In genomic region chr11:6234314-6235031, GRCh38 we compare ENCODE assay signal across 1 cellular context.
TF ChIP-seq lines count a peak whose summit lies in the region.

Gene FHIP1B (minus strand): TSS chr11:6234636. CDS start chr11:6224516, 10,120 bp downstream.

TF ChIP-seq in HepG2, 621 proteins besides CTCF, POLR2A, EP300 and RAD21 (continued from another document and continues in another):
- TF ChIP-seq CSRNP2 (CRISPR knock-in tag; conservative IDR thresholded peaks at IDR 0.05; ENCODE audit: low read depth): no peak
- TF ChIP-seq MEIS2 (CRISPR knock-in tag; IDR thresholded peaks at IDR 0.05): no peak
- peak; percentile 53; the same call in 1 of the 2 replicates for TF ChIP-seq SMAD1 (CRISPR knock-in tag; IDR thresholded peaks at IDR 0.05; ENCODE audit: borderline replicate concordance, low read depth)
- TF ChIP-seq TP53 (CRISPR knock-in tag; conservative IDR thresholded peaks at IDR 0.05): no peak
- peak; percentile 67 for TF ChIP-seq TAF1 (CRISPR knock-in tag; IDR thresholded peaks at IDR 0.05)
- peak; percentile 35; the same call in 1 of the 2 replicates for TF ChIP-seq UBTF (CRISPR knock-in tag; IDR thresholded peaks at IDR 0.05)
- TF ChIP-seq ZNF501 (CRISPR knock-in tag; IDR thresholded peaks at IDR 0.05): peak; percentile 81
- TF ChIP-seq ZNF253 (CRISPR knock-in tag; IDR thresholded peaks at IDR 0.05; ENCODE audit: borderline replicate concordance): no peak
- TF ChIP-seq SP2 (CRISPR knock-in tag; IDR thresholded peaks at IDR 0.05): peak; percentile 68
- no peak for TF ChIP-seq NFATC3 (CRISPR knock-in tag; IDR thresholded peaks at IDR 0.05)
- peak; percentile 99 for TF ChIP-seq HMGXB3 (CRISPR knock-in tag; IDR thresholded peaks at IDR 0.05; ENCODE audit: borderline replicate concordance)
- TF ChIP-seq ZNF570 (CRISPR knock-in tag; IDR thresholded peaks at IDR 0.05; ENCODE audit: borderline replicate concordance): no peak
- TF ChIP-seq ZNF563 (CRISPR knock-in tag; IDR thresholded peaks at IDR 0.05): no peak; the same call in 1 of the 2 replicates
- TF ChIP-seq ZNF280B (CRISPR knock-in tag; IDR thresholded peaks at IDR 0.05; ENCODE audit: borderline replicate concordance): 0 out of 2 replicates have a peak, but pooled peaks have one; percentile 33
- TF ChIP-seq MZF1 (CRISPR knock-in tag; IDR thresholded peaks at IDR 0.05; ENCODE audit: borderline replicate concordance): peak; percentile 45; the same call in 1 of the 2 replicates
- TF ChIP-seq PBX3 (CRISPR knock-in tag; IDR thresholded peaks at IDR 0.05; ENCODE audit: borderline replicate concordance): no peak
- TF ChIP-seq RORA (CRISPR knock-in tag; IDR thresholded peaks at IDR 0.05): no peak
- no peak for TF ChIP-seq ZBTB14 (CRISPR knock-in tag; IDR thresholded peaks at IDR 0.05)
- peak; percentile 42; the same call in 1 of the 2 replicates for TF ChIP-seq ZNF768 (CRISPR knock-in tag; IDR thresholded peaks at IDR 0.05)
- TF ChIP-seq KLF9 (CRISPR knock-in tag; IDR thresholded peaks at IDR 0.05; ENCODE audit: low read depth): no peak
- TF ChIP-seq TEAD2 (CRISPR knock-in tag; IDR thresholded peaks at IDR 0.05): no peak
- no peak for TF ChIP-seq KLF15 (CRISPR knock-in tag; IDR thresholded peaks at IDR 0.05; ENCODE audit: borderline replicate concordance)
- TF ChIP-seq KDM6A (CRISPR knock-in tag; IDR thresholded peaks at IDR 0.05; ENCODE audit: low read depth): no peak
- no peak for TF ChIP-seq ZKSCAN1 (IDR thresholded peaks at IDR 0.05; ENCODE audit: low read length)
- no peak for TF ChIP-seq ZNF674 (CRISPR knock-in tag; IDR thresholded peaks at IDR 0.05; ENCODE audit: low read depth)
- TF ChIP-seq PAWR (CRISPR knock-in tag; IDR thresholded peaks at IDR 0.05; ENCODE audit: borderline replicate concordance): no peak
- no peak for TF ChIP-seq KLF16 (CRISPR knock-in tag; IDR thresholded peaks at IDR 0.05)
- TF ChIP-seq PRMT3 (CRISPR knock-in tag; IDR thresholded peaks at IDR 0.05; ENCODE audit: borderline replicate concordance, low read depth): no peak
- no peak for TF ChIP-seq HNF4G (IDR thresholded peaks at IDR 0.05; ENCODE audit: borderline replicate concordance, low read depth, low read length)
- TF ChIP-seq HNF4G (CRISPR knock-in tag; IDR thresholded peaks at IDR 0.05; ENCODE audit: borderline replicate concordance, low read depth): no peak
- TF ChIP-seq ZNF605 (CRISPR knock-in tag; IDR thresholded peaks at IDR 0.05): no peak
- peak; percentile 78 for TF ChIP-seq ZFP91 (CRISPR knock-in tag; IDR thresholded peaks at IDR 0.05; ENCODE audit: borderline replicate concordance)
- TF ChIP-seq HES4 (CRISPR knock-in tag; IDR thresholded peaks at IDR 0.05; ENCODE audit: borderline replicate concordance): no peak
- no peak for TF ChIP-seq ZFP82 (CRISPR knock-in tag; IDR thresholded peaks at IDR 0.05; ENCODE audit: borderline replicate concordance)
- 0 out of 2 replicates have a peak, but pooled peaks have one; percentile 56 for TF ChIP-seq NAIF1 (CRISPR knock-in tag; IDR thresholded peaks at IDR 0.05; ENCODE audit: borderline replicate concordance)
- no peak for TF ChIP-seq RFXANK (CRISPR knock-in tag; IDR thresholded peaks at IDR 0.05)
- TF ChIP-seq E2F2 (CRISPR knock-in tag; IDR thresholded peaks at IDR 0.05; ENCODE audit: borderline replicate concordance): no peak
- no peak for TF ChIP-seq ZNF260 (CRISPR knock-in tag; IDR thresholded peaks at IDR 0.05; ENCODE audit: borderline replicate concordance, low read depth)
- peak; percentile 86 for TF ChIP-seq CREB1 (IDR thresholded peaks at IDR 0.05)
- peak; percentile 69; the same call in 1 of the 2 replicates for TF ChIP-seq CREB1 (CRISPR knock-in tag; IDR thresholded peaks at IDR 0.05)
- TF ChIP-seq ZBTB38 (CRISPR knock-in tag; IDR thresholded peaks at IDR 0.05): 0 out of 2 replicates have a peak, but pooled peaks have one; percentile 35
- no peak for TF ChIP-seq BORCS8-MEF2B (CRISPR knock-in tag; IDR thresholded peaks at IDR 0.05)
- TF ChIP-seq LCORL (IDR thresholded peaks at IDR 0.05): no peak
- no peak; the same call in 1 of the 2 replicates for TF ChIP-seq LCORL (CRISPR knock-in tag; IDR thresholded peaks at IDR 0.05)
- no peak for TF ChIP-seq ZNF230 (CRISPR knock-in tag; IDR thresholded peaks at IDR 0.05)
- TF ChIP-seq HMG20B (CRISPR knock-in tag; conservative IDR thresholded peaks at IDR 0.05): no peak
- no peak for TF ChIP-seq FOSL2 (CRISPR knock-in tag; IDR thresholded peaks at IDR 0.05)
- TF ChIP-seq GATA4 (IDR thresholded peaks at IDR 0.05; ENCODE audit: borderline replicate concordance, low read depth): no peak
- TF ChIP-seq FOXP4 (CRISPR knock-in tag; IDR thresholded peaks at IDR 0.05): peak; percentile 56; the same call in 1 of the 2 replicates
- no peak for TF ChIP-seq CAMTA2 (CRISPR knock-in tag; IDR thresholded peaks at IDR 0.05; ENCODE audit: borderline replicate concordance)
- TF ChIP-seq KDM3A (CRISPR knock-in tag; IDR thresholded peaks at IDR 0.05; ENCODE audit: low read depth): no peak
